ENCODE assay signal across 25 cellular contexts in genomic region chr2:16255120-16255519, GRCh38.
"Had no signal": no experiment of that assay in that cellular context is flagged by ENCODE, and none has a peak within 500 bp of the region (broad histone marks: within the 10 kb centered on the region; RNA-seq: fewer than 3 reads in every experiment).

No MANE protein-coding gene starts in this region.

- H3K36me3 ChIP-seq: left ventricle myocardium inferior, pancreas, prostate gland, sigmoid colon, spleen, suprapubic skin, thoracic aorta, tibial artery, upper lobe of right lung had no signal

- FAIRE-seq: pancreas, small intestine, urothelium cell line had no signal

- DNase-seq: left ventricle myocardium inferior; naive thymus-derived CD8-positive, alpha-beta T cell; nucleus accumbens; pancreas; posterior cingulate gyrus; retina; right cardiac atrium; sigmoid colon; small intestine; spleen; stimulated activated CD4-positive, alpha-beta T cell treated with anti-CD3 and anti-CD28 coated beads, Interleukin-4, amount 100 ng/mL, for 24 hours; stimulated activated naive CD4-positive, alpha-beta T cell; tibial artery; upper lobe of right lung had no signal

- ATAC-seq: naive thymus-derived CD8-positive, alpha-beta T cell; pancreas; right cardiac atrium; stimulated activated effector memory CD8-positive, alpha-beta T cell treated with anti-CD3 and anti-CD28 coated beads, Interleukin-12 subunit alpha, Interleukin-12 subunit beta, amount 100 ng/mL, for 72 hours; upper lobe of right lung had no signal

- H3K27me3 ChIP-seq: hepatocyte, pancreas, upper lobe of right lung had no signal

- H3K9me3 Mint-ChIP-seq: memory B cell; naive thymus-derived CD8-positive, alpha-beta T cell; neural crest cell; stimulated activated naive CD8-positive, alpha-beta T cell treated with anti-CD3 and anti-CD28 coated beads, Interleukin-15, Interleukin-2, amounts not matched to agents 100 ng/mL and 50 ng/mL, for 24 hours had no signal

- H3K27ac ChIP-seq: hepatocyte, left ventricle myocardium inferior, pancreas, prostate gland, sigmoid colon, spleen, suprapubic skin, thoracic aorta, tibial artery, upper lobe of right lung had no signal

- H3K4me3 ChIP-seq: hepatocyte, left ventricle myocardium inferior, lung, pancreas, prostate gland, sigmoid colon, spleen, suprapubic skin, thoracic aorta, tibial artery, upper lobe of right lung had no signal

- H3K4me1 Mint-ChIP-seq: memory B cell; stimulated activated effector memory CD8-positive, alpha-beta T cell treated with anti-CD3 and anti-CD28 coated beads, Interleukin-12 subunit alpha, Interleukin-12 subunit beta, amount 100 ng/mL, for 72 hours had no signal

- H3K79me2 ChIP-seq: hepatocyte had no signal

- H3K4me3 Mint-ChIP-seq: memory B cell; naive thymus-derived CD8-positive, alpha-beta T cell; nephron; neural crest cell; stimulated activated effector memory CD8-positive, alpha-beta T cell treated with anti-CD3 and anti-CD28 coated beads, Interleukin-12 subunit alpha, Interleukin-12 subunit beta, amount 100 ng/mL, for 72 hours; stimulated activated naive CD8-positive, alpha-beta T cell treated with anti-CD3 and anti-CD28 coated beads, Interleukin-15, Interleukin-2, amounts not matched to agents 100 ng/mL and 50 ng/mL, for 24 hours had no signal

- H3K27ac Mint-ChIP-seq: memory B cell; naive thymus-derived CD8-positive, alpha-beta T cell; nephron; stimulated activated effector memory CD8-positive, alpha-beta T cell treated with anti-CD3 and anti-CD28 coated beads, Interleukin-12 subunit alpha, Interleukin-12 subunit beta, amount 100 ng/mL, for 72 hours; stimulated activated naive CD8-positive, alpha-beta T cell treated with anti-CD3 and anti-CD28 coated beads, Interleukin-15, Interleukin-2, amounts not matched to agents 100 ng/mL and 50 ng/mL, for 24 hours had no signal

- H3K9me3 ChIP-seq: left ventricle myocardium inferior, pancreas, prostate gland, sigmoid colon, spleen, suprapubic skin, thoracic aorta, tibial artery, upper lobe of right lung had no signal

- H3K4me1 ChIP-seq: left ventricle myocardium inferior, prostate gland, sigmoid colon, spleen, suprapubic skin, tibial artery, upper lobe of right lung had no signal

- H2AFZ ChIP-seq: hepatocyte had no signal

- H3K36me3 Mint-ChIP-seq: memory B cell; naive thymus-derived CD8-positive, alpha-beta T cell; stimulated activated effector memory CD8-positive, alpha-beta T cell treated with anti-CD3 and anti-CD28 coated beads, Interleukin-12 subunit alpha, Interleukin-12 subunit beta, amount 100 ng/mL, for 72 hours had no signal

- H3K4me2 ChIP-seq: hepatocyte had no signal
